ENCODE assay signal across 9 cellular contexts in genomic region chr17:43467981-43468541, GRCh38. TPM values are rescaled to one million over a fixed set of nuclear protein-coding genes. Genes with fewer than 3 reads are reported as not detected.
DNase-seq lines count a peak whose midpoint lies in the region; ATAC-seq and TF ChIP-seq lines count a peak whose summit lies in the region.
"Had no signal": no experiment of that assay in that cellular context is flagged by ENCODE, and none has a peak within 500 bp of the region (broad histone marks: within the 10 kb centered on the region; RNA-seq: fewer than 3 reads in every experiment).

No MANE protein-coding gene starts in this region.

- H3K4me3 ChIP-seq in fibroblast of mammary gland (ENCODE audit: control insufficient read depth, low read depth, low read length) (no peak overlapping the region), retinal pigment epithelial cell (ENCODE audit: low read length) (no peak overlapping the region)

- H3K27ac Mint-ChIP-seq in stimulated activated naive CD8-positive, alpha-beta T cell treated with anti-CD3 and anti-CD28 coated beads, Interleukin-15, amount 100 ng/mL, for 72 hours = no peak overlapping the region

- no peak overlapping the region for H3K4me3 Mint-ChIP-seq in stimulated activated naive CD8-positive, alpha-beta T cell treated with anti-CD3 and anti-CD28 coated beads, Interleukin-15, amount 100 ng/mL, for 72 hours

- H3K4me1 Mint-ChIP-seq in stimulated activated naive CD8-positive, alpha-beta T cell treated with anti-CD3 and anti-CD28 coated beads, Interleukin-15, amount 100 ng/mL, for 72 hours = no peaks in the 10 kb centered on the region

- no peak for ATAC-seq in stimulated activated naive CD8-positive, alpha-beta T cell treated with anti-CD3 and anti-CD28 coated beads, Interleukin-15, amount 100 ng/mL, for 72 hours
- ATAC-seq in GM18868 (IDR thresholded peaks at IDR 0.05; ENCODE audit: unreplicated experiment) (no peak), GM18867 (IDR thresholded peaks at IDR 0.05; ENCODE audit: unreplicated experiment) (no peak), GM19324 (IDR thresholded peaks at IDR 0.05; ENCODE audit: low FRiP score, unreplicated experiment) (no peak)

- H3K9me3 Mint-ChIP-seq in stimulated activated naive CD8-positive, alpha-beta T cell treated with anti-CD3 and anti-CD28 coated beads, Interleukin-15, amount 100 ng/mL, for 72 hours = no peaks in the 10 kb centered on the region

- DNase-seq in EH (ENCODE audit: low read depth) (peak; percentile 99), RPMI7951 (ENCODE audit: low read depth) (peak; percentile 80), fibroblast of mammary gland (ENCODE audit: low read depth) (peak; percentile 95), retinal pigment epithelial cell (ENCODE audit: low read depth) (peak; percentile 85)
- DNase-seq in stimulated activated naive CD8-positive, alpha-beta T cell treated with anti-CD3 and anti-CD28 coated beads, Interleukin-15, amount 100 ng/mL, for 72 hours = no peak
- DNase-seq: NCI-H146 had no signal

- no peak for TF ChIP-seq CTCF in fibroblast of mammary gland (conservative IDR thresholded peaks at IDR 0.05; ENCODE audit: control insufficient read depth, insufficient read depth, low read depth, low read length)
- no peak for TF ChIP-seq CTCF in retinal pigment epithelial cell (conservative IDR thresholded peaks at IDR 0.05; ENCODE audit: low read depth, low read length)

- peaks cover 10% of the 10 kb centered on the region for H3K27me3 Mint-ChIP-seq in stimulated activated naive CD8-positive, alpha-beta T cell treated with anti-CD3 and anti-CD28 coated beads, Interleukin-15, amount 100 ng/mL, for 72 hours

RNA-seq across cellular contexts. Expression of gene DHX8, which starts 15.7 kb away (rescaled TPM):
- 27.4 and 36.4 TPM in 2 replicates for total RNA-seq in RPMI7951 (2014; rRNA removed; shearing (Covaris generic))

Comparison
In these comparisons a context has a peak if more than half of its experiments do, and no peak if none do; other contexts are left out.
1. DNase-seq: peak in EH (single experiment), RPMI7951 (single experiment), fibroblast of mammary gland (single experiment) and retinal pigment epithelial cell (single experiment); none in stimulated activated naive CD8-positive, alpha-beta T cell treated with anti-CD3 and anti-CD28 coated beads, Interleukin-15, amount 100 ng/mL, for 72 hours (0 of 2).